1 cellular context compared by ENCODE assay signal in the genomic region with DNA sequence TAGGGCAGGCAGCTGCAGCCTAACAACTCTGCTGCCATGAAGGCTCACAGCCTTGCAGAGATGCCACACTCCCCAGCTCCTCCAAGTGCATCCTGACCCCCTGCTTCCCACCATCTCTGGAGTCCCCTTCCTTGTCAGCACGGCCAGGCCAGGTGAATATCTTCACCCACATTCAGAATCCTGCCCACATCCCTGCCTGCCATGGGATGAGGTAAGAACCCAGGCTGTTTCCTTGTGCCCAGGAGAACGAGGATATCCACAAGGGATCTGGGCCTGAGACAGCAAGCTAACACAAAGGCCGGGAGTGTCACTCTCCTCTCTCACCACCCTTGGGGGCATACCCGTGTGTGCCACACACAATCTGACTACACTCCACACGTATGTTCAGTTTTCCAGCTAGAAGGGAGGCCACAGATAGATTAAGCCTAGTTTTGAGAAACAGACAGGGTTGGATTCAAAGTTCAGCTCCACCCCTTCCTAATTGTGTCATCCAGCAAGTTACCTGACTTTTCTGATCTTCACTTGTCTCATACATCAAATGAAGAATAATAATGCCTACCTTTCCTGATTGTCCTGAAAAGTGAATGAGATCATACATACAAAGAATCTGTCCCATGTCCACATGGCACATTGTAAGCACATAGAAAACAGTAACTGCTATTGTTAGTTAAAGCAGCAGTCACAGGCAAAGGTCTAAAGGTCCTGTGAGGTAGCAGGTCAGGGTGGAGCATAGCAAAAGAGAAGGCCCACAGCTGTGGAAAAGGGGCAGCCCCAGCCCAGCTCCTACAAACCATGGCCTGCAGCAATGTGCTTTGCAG.
TF ChIP-seq lines count a peak whose summit lies in the region.

No MANE protein-coding gene starts in this region.

TF ChIP-seq in H1, 55 proteins besides CTCF, POLR2A, EP300 and RAD21:
- TF ChIP-seq CBX5 (IDR thresholded peaks at IDR 0.05; ENCODE audit: low read depth, low read length) (no peak), NRF1 (IDR thresholded peaks at IDR 0.05; ENCODE audit: low read depth, low read length) (no peak), TCF12 (IDR thresholded peaks at IDR 0.05; ENCODE audit: low read depth, low read length) (no peak), MAX (IDR thresholded peaks at IDR 0.05) (no peak), YY1 (IDR thresholded peaks at IDR 0.05; ENCODE audit: low read depth, low read length) (no peak), ASH2L (IDR thresholded peaks at IDR 0.05; ENCODE audit: low read length) (no peak), USF2 (IDR thresholded peaks at IDR 0.05; ENCODE audit: low read length) (no peak), TAF7 (optimal IDR thresholded peaks at IDR 0.05; ENCODE audit: borderline replicate concordance, low read depth, low read length) (no peak), HDAC6 (IDR thresholded peaks at IDR 0.05; ENCODE audit: low read depth, low read length) (no peak)
